26 cellular contexts compared by ENCODE assay signal in genomic region chr19:18330865-18331264, GRCh38. TPM values are rescaled to one million over a fixed set of nuclear protein-coding genes. Genes with fewer than 3 reads are reported as not detected.
DNase-seq lines count a peak whose midpoint lies in the region; ATAC-seq, FAIRE-seq and TF ChIP-seq lines count a peak whose summit lies in the region.
"Had no signal": no experiment of that assay in that cellular context is flagged by ENCODE, and none has a peak within 500 bp of the region (broad histone marks: within the 10 kb centered on the region; RNA-seq: fewer than 3 reads in every experiment).

No MANE protein-coding gene starts in this region.

- H3K4me3 Mint-ChIP-seq in nephron progenitor cell, result peak overlapping the region; percentile 38
- H3K4me3 Mint-ChIP-seq in activated naive CD4-positive, alpha-beta T cell treated with anti-CD3 and anti-CD28 coated beads for 36 hours, result no peak overlapping the region
- H3K4me3 Mint-ChIP-seq: B cell; CD14-positive monocyte; CD4-positive, alpha-beta T cell; CD8-positive, alpha-beta memory T cell had no signal

- peak overlapping the region; percentile 68 for H2BK120ac ChIP-seq in trophoblast cell (ENCODE audit: insufficient read depth, low read length, poor library complexity)

- no peak overlapping the region for H2AK5ac ChIP-seq in trophoblast cell (ENCODE audit: low read length)

- TF ChIP-seq POLR2A in esophagus muscularis mucosa (IDR thresholded peaks at IDR 0.05; ENCODE audit: low read depth), result no peak

- intact Hi-C loops in activated naive CD4-positive, alpha-beta T cell treated with anti-CD3 and anti-CD28 coated beads for 36 hours (cut with micrococcal nuclease), result no loop called here
- intact Hi-C loops in esophagus muscularis mucosa (cut with DNase I), result no loop called here

- H4K20me1 ChIP-seq in BLaER1, result no peaks in the 10 kb centered on the region
- H4K20me1 ChIP-seq: BLaER1 treated with 17β-estradiol and CSF1 and Interleukin-3, amounts not matched to agents 10 nM and 100 nM had no signal

- peaks cover 7% of the 10 kb centered on the region for H3K27me3 Mint-ChIP-seq in nephron progenitor cell (ENCODE audit: low read depth, poor library complexity)
- H3K27me3 Mint-ChIP-seq in activated naive CD4-positive, alpha-beta T cell treated with anti-CD3 and anti-CD28 coated beads for 36 hours (ENCODE audit: low read depth), result no peaks in the 10 kb centered on the region
- H3K27me3 Mint-ChIP-seq: B cell; CD4-positive, alpha-beta T cell had no signal

- TF ChIP-seq EP300 in esophagus muscularis mucosa (IDR thresholded peaks at IDR 0.05), result no peak

- no peak overlapping the region for H3K4ac ChIP-seq in trophoblast cell (ENCODE audit: low read depth, low read length)

- no peaks in the 10 kb centered on the region for H3K9me3 Mint-ChIP-seq in nephron progenitor cell
- H3K9me3 Mint-ChIP-seq in activated naive CD4-positive, alpha-beta T cell treated with anti-CD3 and anti-CD28 coated beads for 36 hours, result no peaks in the 10 kb centered on the region
- H3K9me3 Mint-ChIP-seq: CD4-positive, alpha-beta T cell; CD8-positive, alpha-beta memory T cell had no signal

- ATAC-seq in GM21390 (IDR thresholded peaks at IDR 0.05; ENCODE audit: unreplicated experiment), result no peak

- TF ChIP-seq CTCF in nephron progenitor cell (IDR thresholded peaks at IDR 0.05) (no peak), esophagus muscularis mucosa (IDR thresholded peaks at IDR 0.05) (no peak)

- H3K27ac Mint-ChIP-seq in nephron progenitor cell, result no peak overlapping the region
- H3K27ac Mint-ChIP-seq in activated naive CD4-positive, alpha-beta T cell treated with anti-CD3 and anti-CD28 coated beads for 36 hours, result no peak overlapping the region
- H3K27ac Mint-ChIP-seq: B cell; CD4-positive, alpha-beta T cell; CD8-positive, alpha-beta memory T cell had no signal

- H3K27me3 ChIP-seq in BLaER1, result no peaks in the 10 kb centered on the region
- no peaks in the 10 kb centered on the region for H3K27me3 ChIP-seq in trophoblast cell (ENCODE audit: insufficient read depth, low read length)
- H3K27me3 ChIP-seq in esophagus muscularis mucosa, result no peaks in the 10 kb centered on the region
- H3K27me3 ChIP-seq: BLaER1 treated with 17β-estradiol and CSF1 and Interleukin-3, amounts not matched to agents 10 nM and 100 nM had no signal

- H3K36me3 Mint-ChIP-seq in nephron progenitor cell (ENCODE audit: low read depth), result no peaks in the 10 kb centered on the region
- H3K36me3 Mint-ChIP-seq in activated naive CD4-positive, alpha-beta T cell treated with anti-CD3 and anti-CD28 coated beads for 36 hours (ENCODE audit: low read depth), result no peaks in the 10 kb centered on the region
- H3K36me3 Mint-ChIP-seq: CD14-positive monocyte; CD8-positive, alpha-beta memory T cell had no signal

- H3K36me3 ChIP-seq in BLaER1 (no peaks in the 10 kb centered on the region), trophoblast cell (ENCODE audit: control insufficient read depth in 1 of 2, insufficient read depth in 2 of 2, low read length in 2 of 2) (no peaks in the 10 kb centered on the region), esophagus muscularis mucosa (no peaks in the 10 kb centered on the region)
- H3K36me3 ChIP-seq: BLaER1 treated with 17β-estradiol and CSF1 and Interleukin-3, amounts not matched to agents 10 nM and 100 nM had no signal

- H3K27ac ChIP-seq in BLaER1, result no peak overlapping the region
- H3K27ac ChIP-seq in trophoblast cell (ENCODE audit: low read depth, low read length), result no peak overlapping the region
- no peak overlapping the region for H3K27ac ChIP-seq in esophagus muscularis mucosa (replicated peaks in 1 of 4)
- H3K27ac ChIP-seq: 22Rv1; BLaER1 treated with 17β-estradiol and CSF1 and Interleukin-3, amounts not matched to agents 10 nM and 100 nM; GM23248 had no signal

- no CpG with 5 or more reads among the region's 9 CpGs for WGBS in trophoblast cell (ENCODE audit: extremely low coverage, insufficient coverage, insufficient read length)
- WGBS in esophagus muscularis mucosa, result 87% methylated on average over 9 of the region's 9 CpGs

- H3K4me1 ChIP-seq in BLaER1, result peaks cover 17% of the 10 kb centered on the region
- peaks cover 15 to 23% of the 10 kb centered on the region in 2 experiments for H3K4me1 ChIP-seq in trophoblast cell (ENCODE audit: control insufficient read depth in 1 of 2, insufficient read depth in 2 of 2, low read length in 2 of 2)
- peaks cover 9 to 18% (median 14%) of the 10 kb centered on the region in 4 donors for H3K4me1 ChIP-seq in esophagus muscularis mucosa

- peaks cover 29% of the 10 kb centered on the region for H3K4me1 Mint-ChIP-seq in nephron progenitor cell
- peaks cover 14% of the 10 kb centered on the region for H3K4me1 Mint-ChIP-seq in activated naive CD4-positive, alpha-beta T cell treated with anti-CD3 and anti-CD28 coated beads for 36 hours (ENCODE audit: low read depth)

- peaks cover 22% of the 10 kb centered on the region for H3K79me1 ChIP-seq in trophoblast cell (ENCODE audit: low read length)

- no peak overlapping the region for H3K18ac ChIP-seq in trophoblast cell (ENCODE audit: low read length)

- H3K79me2 ChIP-seq in trophoblast cell (ENCODE audit: control insufficient read depth, insufficient read depth, low read length, poor library complexity), result peaks cover 3% of the 10 kb centered on the region

- H4K8ac ChIP-seq in trophoblast cell (ENCODE audit: low read depth, low read length), result no peak overlapping the region

- no peak overlapping the region for H3K14ac ChIP-seq in trophoblast cell (ENCODE audit: low read length)

- no peak overlapping the region for H3K23ac ChIP-seq in trophoblast cell (ENCODE audit: low read length)

- peak overlapping the region; percentile 11 for H3K4me2 ChIP-seq in BLaER1
- no peak overlapping the region for H3K4me2 ChIP-seq in trophoblast cell (ENCODE audit: low read length)

- CTCF ChIA-PET in activated naive CD4-positive, alpha-beta T cell treated with anti-CD3 and anti-CD28 coated beads for 36 hours (lab: Charles Lee), result interaction anchor here (1.6 to 7.5 kb wide), 2 partner anchors 8 to 51 kb away, joined by 6 to 240 read pairs; partner anchors contain the start of gene JUND

- no peak overlapping the region for H3K9ac ChIP-seq in BLaER1
- H3K9ac ChIP-seq in trophoblast cell (ENCODE audit: low read length), result no peak overlapping the region
- H3K9ac ChIP-seq: GM23248 had no signal

- no peak for FAIRE-seq in GM19239 (lab: Jason Lieb, UNC)
- FAIRE-seq: A204.1, D721Med, GM12891, GM18507, H1 had no signal

- peak overlapping the region; percentile 66 for H4K91ac ChIP-seq in trophoblast cell (ENCODE audit: low read depth, low read length)

- H2AFZ ChIP-seq in trophoblast cell (ENCODE audit: insufficient read depth, low read length, poor library complexity), result no peak overlapping the region
- H2AFZ ChIP-seq: GM23248 had no signal

- no peak overlapping the region for H2BK5ac ChIP-seq in trophoblast cell (ENCODE audit: low read depth, low read length, poor library complexity)

- H3K4me3 ChIP-seq in BLaER1 (no peak overlapping the region), trophoblast cell (ENCODE audit: low read depth, low read length) (no peak overlapping the region), esophagus muscularis mucosa (no peak overlapping the region)
- H3K4me3 ChIP-seq: BLaER1 treated with 17β-estradiol and CSF1 and Interleukin-3, amounts not matched to agents 10 nM and 100 nM; GM23248 had no signal

- DNase-seq in left kidney (ENCODE audit: low read depth, low spot score), result peak; percentile 84
- no peak for DNase-seq in nephron progenitor cell
- DNase-seq in trophoblast cell, result no peak
- DNase-seq in GM19239 (ENCODE audit: insufficient read length, low spot score), result no peak
- no peak for DNase-seq in activated naive CD4-positive, alpha-beta T cell treated with anti-CD3 and anti-CD28 coated beads for 36 hours
- no peak for DNase-seq in esophagus muscularis mucosa (ENCODE audit: extremely low spot score)
- DNase-seq: CD4-positive, alpha-beta T cell; CD8-positive, alpha-beta memory T cell; DMS 273 treated with DMSO at 0.1 percent for 48 hours; DMS53; DMS79 treated with DMSO at 0.1 percent for 48 hours; GF-D8; GM23248; H7; HCEC 1CT had no signal

- no peak overlapping the region for H2BK12ac ChIP-seq in trophoblast cell (ENCODE audit: low read length)

- no peak overlapping the region for H4K12ac ChIP-seq in trophoblast cell (ENCODE audit: low read depth, low read length)

- H3K9me3 ChIP-seq in BLaER1, result no peaks in the 10 kb centered on the region
- H3K9me3 ChIP-seq in trophoblast cell (ENCODE audit: insufficient read depth, low read depth, low read length), result no peaks in the 10 kb centered on the region
- no peaks in the 10 kb centered on the region for H3K9me3 ChIP-seq in esophagus muscularis mucosa
- H3K9me3 ChIP-seq: BLaER1 treated with 17β-estradiol and CSF1 and Interleukin-3, amounts not matched to agents 10 nM and 100 nM had no signal

RNA-seq across cellular contexts. Expression of gene LSM4, which starts 8.0 kb away (rescaled TPM):
- polyA plus RNA-seq in trophoblast cell (2013), result 216 and 223 TPM in 2 replicates
- total RNA-seq in activated naive CD4-positive, alpha-beta T cell treated with anti-CD3 and anti-CD28 coated beads for 36 hours, result 100 to 1,000 TPM; 439 to 451 TPM
- total RNA-seq in esophagus muscularis mucosa, result 100 to 1,000 TPM in 1 of 4 donors, 10 to 100 TPM in 3; 86.8 to 116 (median 93.9) TPM

RNA-seq across cellular contexts. Expression of gene PGPEP1, which starts 9.5 kb away (rescaled TPM):
- 46.5 and 56.5 TPM in 2 replicates for polyA plus RNA-seq in trophoblast cell (2013)
- total RNA-seq in activated naive CD4-positive, alpha-beta T cell treated with anti-CD3 and anti-CD28 coated beads for 36 hours, result 10 to 100 TPM; 14.4 to 15.6 TPM
- total RNA-seq in esophagus muscularis mucosa, result 10 to 100 TPM; 15.0 to 50.3 (median 28.0) TPM

RNA-seq across cellular contexts. Expression of gene JUND, which starts 49.4 kb away (rescaled TPM):
- 224 and 256 TPM in 2 replicates for polyA plus RNA-seq in trophoblast cell (2013)
- 100 to 1,000 TPM in 1 of 2 experiments, 10 to 100 TPM in 1; 87.9 to 105 TPM for total RNA-seq in activated naive CD4-positive, alpha-beta T cell treated with anti-CD3 and anti-CD28 coated beads for 36 hours
- 100 to 1,000 TPM; 325 to 457 (median 403) TPM for total RNA-seq in esophagus muscularis mucosa

RNA-seq across cellular contexts. Expression of gene GDF15, which starts 55.1 kb away (rescaled TPM):
- 182 and 198 TPM in 2 replicates for polyA plus RNA-seq in trophoblast cell (2013)
- total RNA-seq in activated naive CD4-positive, alpha-beta T cell treated with anti-CD3 and anti-CD28 coated beads for 36 hours, result under 1 TPM in 1 of 2 experiments, not detected in 1; 0.20 TPM
- total RNA-seq in esophagus muscularis mucosa, result 1 to 10 TPM; 1.6 to 5.6 (median 3.8) TPM
- total RNA-seq: B cell; CD4-positive, alpha-beta T cell had no signal
- polyA plus RNA-seq: CD14-positive monocyte; CD8-positive, alpha-beta memory T cell had no signal

RNA-seq across cellular contexts. Expression of gene IQCN, which starts 56.6 kb away (rescaled TPM):
- polyA plus RNA-seq in trophoblast cell (2013), result 1.7 and 1.8 TPM in 2 replicates
- under 1 TPM in 1 of 2 experiments, not detected in 1; 0.19 TPM for total RNA-seq in activated naive CD4-positive, alpha-beta T cell treated with anti-CD3 and anti-CD28 coated beads for 36 hours
- 1 to 10 TPM in 3 of 4 donors, under 1 TPM in 1; 0.52 to 2.5 (median 1.3) TPM for total RNA-seq in esophagus muscularis mucosa
- polyA plus RNA-seq: CD14-positive monocyte had no signal
